In genomic region chr2:68121873-68122679, GRCh38 we compare ENCODE assay signal across 8 cellular contexts. TPM values are rescaled to one million over a fixed set of nuclear protein-coding genes. Genes with fewer than 3 reads are reported as not detected.
A peak's percentile ranks its signal among the peaks of the same experiment; 100 is the strongest.
DNase-seq lines count a peak whose midpoint lies in the region; ATAC-seq, FAIRE-seq and TF ChIP-seq lines count a peak whose summit lies in the region.

No MANE protein-coding gene starts in this region.

- POLR2A ChIA-PET in A673 (lab: Charles Lee; ENCODE audit: low non-redundant PET), result no interaction called here

- peak; percentile 96 for TF ChIP-seq CTCF in A673 (conservative IDR thresholded peaks at IDR 0.05; ENCODE audit: low read depth, low read length)
- peak; percentile 99 for TF ChIP-seq CTCF in chondrocyte (IDR thresholded peaks at IDR 0.05)

- peak overlapping the region; percentile 57 for H3K4me3 Mint-ChIP-seq in chondrocyte (ENCODE audit: unreplicated experiment)

- no peak for TF ChIP-seq POLR2A in GM12891 (IDR thresholded peaks at IDR 0.05; ENCODE audit: low read depth, low read length)

- BruUV-seq in A673 (replicated peaks; lab: Mats Ljungman, UMichigan), result no TSS peak

- no peaks in the 10 kb centered on the region for H3K9me3 Mint-ChIP-seq in chondrocyte (ENCODE audit: low read depth)

- peaks cover 6% of the 10 kb centered on the region for H3K27me3 Mint-ChIP-seq in chondrocyte (ENCODE audit: low read depth)

- peaks cover 4% of the 10 kb centered on the region for H3K4me1 Mint-ChIP-seq in chondrocyte (ENCODE audit: low read depth)

- CTCF ChIA-PET in A673 (lab: Charles Lee), result interaction anchor here (0.7 to 1.7 kb wide), 6 partner anchors 15 to 320 kb away, joined by 3 to 20 read pairs (median 5); no protein-coding TSS in a partner anchor

- H3K36me3 ChIP-seq in A673 (ENCODE audit: insufficient read depth, low read length, poor library complexity, severe bottlenecking), result no peaks in the 10 kb centered on the region

- no peak overlapping the region for H3K27ac Mint-ChIP-seq in chondrocyte (ENCODE audit: unreplicated experiment)

- H3K4me3 ChIP-seq in A673 (ENCODE audit: low read depth, low read length, poor library complexity, severe bottlenecking), result no peak overlapping the region

- no peaks in the 10 kb centered on the region for H3K9me3 ChIP-seq in A673 (ENCODE audit: low read depth, low read length, poor library complexity, severe bottlenecking)

- intact Hi-C loops in A673 (cut with micrococcal nuclease; ENCODE audit: unreplicated experiment), result loop anchor here (1.0 to 5.0 kb wide), 2 partner anchors 160 to 319 kb away; no protein-coding TSS in a partner anchor

- H3K4me1 ChIP-seq in A673 (ENCODE audit: insufficient read depth, low read length, poor library complexity, severe bottlenecking), result no peaks in the 10 kb centered on the region

- ATAC-seq in left lobe of liver, result peak; percentile 79
- ATAC-seq in GM18502 (IDR thresholded peaks at IDR 0.05; ENCODE audit: poor library complexity, unreplicated experiment), result no peak

- H3K36me3 Mint-ChIP-seq in chondrocyte (ENCODE audit: low read depth), result no peaks in the 10 kb centered on the region

- H3K27ac ChIP-seq in A673 (ENCODE audit: low read depth, low read length, poor library complexity, severe bottlenecking), result no peak overlapping the region

- peak; percentile 90 for DNase-seq in A673 (ENCODE audit: low spot score)
- DNase-seq in GM12891 (ENCODE audit: insufficient read length, low spot score), result no peak
- DNase-seq in NCI-H2171 (lab: John Stamatoyannopoulos, UW), result peak; percentile 39
- DNase-seq in activated CD4-positive, alpha-beta T cell treated with anti-CD3 and anti-CD28 coated beads for 24 hours (ENCODE audit: low read depth in 2 of 2), result peak; percentile 69 to 80
- no peak for DNase-seq in chondrocyte (ENCODE audit: low spot score)
- peak; percentile 83 for DNase-seq in left lobe of liver (ENCODE audit: low spot score)
- peak; percentile 81 for DNase-seq in stimulated activated CD4-positive, alpha-beta T cell treated with anti-CD3 and anti-CD28 coated beads, Interleukin-4, amount 100 ng/mL, for 24 hours

- no peaks in the 10 kb centered on the region for H3K27me3 ChIP-seq in A673 (replicated peaks; ENCODE audit: insufficient read depth, low read depth, low read length, poor library complexity)

- FAIRE-seq in GM12891 (lab: Jason Lieb, UNC), result peak; percentile 74

TF ChIP-seq in GM12891, 5 proteins besides CTCF, POLR2A, EP300 and RAD21:
- TF ChIP-seq POU2F2 (IDR thresholded peaks at IDR 0.05; ENCODE audit: low read depth, low read length) (peak; percentile 18; the same call in 1 of the 2 replicates), POLR2AphosphoS5 (IDR thresholded peaks at IDR 0.05; ENCODE audit: low read depth, low read length) (no peak), PAX5 (IDR thresholded peaks at IDR 0.05; ENCODE audit: insufficient read depth, low read length, severe bottlenecking) (no peak), TAF1 (IDR thresholded peaks at IDR 0.05; ENCODE audit: low read depth, low read length) (no peak), SPI1 (IDR thresholded peaks at IDR 0.05; ENCODE audit: low read depth, low read length) (no peak)

RNA-seq across cellular contexts. Expression of gene PNO1, which starts 35.6 kb away (rescaled TPM):
- total RNA-seq in A673 (2021), result 37.1 and 46.0 TPM in 2 replicates
- polyA plus RNA-seq in GM12891 (2012; ENCODE audit: low read depth, missing spikeins), result 16.7 TPM
- 11.5 to 20.7 TPM (median 12.0 TPM) in 3 replicates for total RNA-seq in chondrocyte
- total RNA-seq in left lobe of liver, result 4.9 TPM

RNA-seq across cellular contexts. Expression of gene C1D, which starts 59.3 kb away (rescaled TPM):
- total RNA-seq in A673 (2021) (18.4 and 21.3 TPM in 2 replicates), chondrocyte (11.9 to 16.2 TPM (median 13.7 TPM) in 3 replicates), left lobe of liver (7.9 TPM)
- polyA plus RNA-seq in GM12891 (2012; ENCODE audit: low read depth, missing spikeins), result 33.5 TPM

Comparison
In these comparisons a context has a peak if more than half of its experiments do, and no peak if none do; other contexts are left out.
1. DNase-seq: peak in A673 (single experiment), NCI-H2171 (single experiment), activated CD4-positive, alpha-beta T cell treated with anti-CD3 and anti-CD28 coated beads for 24 hours (2 of 2), left lobe of liver (single experiment) and stimulated activated CD4-positive, alpha-beta T cell treated with anti-CD3 and anti-CD28 coated beads, Interleukin-4, amount 100 ng/mL, for 24 hours (single experiment); none in GM12891 (single experiment) and chondrocyte (single experiment).